1 cellular context compared by ENCODE assay signal in genomic region chr10:18436902-18437301, GRCh38.
TF ChIP-seq lines count a peak whose summit lies in the region.

No MANE protein-coding gene starts in this region.

TF ChIP-seq in HepG2, 621 proteins besides CTCF, POLR2A, EP300 and RAD21:
- TF ChIP-seq ATF7 (IDR thresholded peaks at IDR 0.05) (peak; percentile 96), ATF7 (CRISPR knock-in tag; IDR thresholded peaks at IDR 0.05) (no peak), GMEB2 (CRISPR knock-in tag; IDR thresholded peaks at IDR 0.05; ENCODE audit: low read depth) (no peak), CREB1 (IDR thresholded peaks at IDR 0.05) (peak; percentile 96), CREB1 (CRISPR knock-in tag; IDR thresholded peaks at IDR 0.05) (no peak), KDM4B (CRISPR knock-in tag; IDR thresholded peaks at IDR 0.05) (no peak), ZIK1 (CRISPR knock-in tag; IDR thresholded peaks at IDR 0.05; ENCODE audit: borderline replicate concordance, low read depth) (no peak), ZNF720 (CRISPR knock-in tag; IDR thresholded peaks at IDR 0.05) (no peak), NKX3-1 (CRISPR knock-in tag; IDR thresholded peaks at IDR 0.05) (no peak)
